20 cellular contexts compared by ENCODE assay signal in genomic region chr2:43445248-43445647, GRCh38.
A peak's percentile ranks its signal among the peaks of the same experiment; 100 is the strongest.
DNase-seq lines count a peak whose midpoint lies in the region; ATAC-seq and TF ChIP-seq lines count a peak whose summit lies in the region.
"Had no signal": no experiment of that assay in that cellular context is flagged by ENCODE, and none has a peak within 500 bp of the region (broad histone marks: within the 10 kb centered on the region; RNA-seq: fewer than 3 reads in every experiment).

No MANE protein-coding gene starts in this region.

- no peaks in the 10 kb centered on the region for H3K9me3 Mint-ChIP-seq in stimulated activated memory B cell treated with anti-CD40 and anti-IgM and Interleukin-4, amounts not matched to agents 10 μg/mL and 1 μg/mL and 100 μg/mL, for 72 hours

- H3K36me3 Mint-ChIP-seq in stimulated activated memory B cell treated with anti-CD40 and anti-IgM and Interleukin-4, amounts not matched to agents 10 μg/mL and 1 μg/mL and 100 μg/mL, for 72 hours: peaks cover 58% of the 10 kb centered on the region

- CTCF ChIA-PET in HEK293 (lab: Yijun Ruan, JAX): interaction anchor here (0.6 kb wide), 1 partner anchor 1907 kb away, joined by 3 read pairs; no protein-coding TSS in a partner anchor

- H3K27ac ChIP-seq in HEK293 (ENCODE audit: extremely low read depth, low read depth, low read length) (no peak overlapping the region), ectodermal cell (ENCODE audit: insufficient read depth, low read depth, low read length, poor library complexity, severe bottlenecking) (peak overlapping the region; percentile 27), skeletal muscle tissue (ENCODE audit: low read depth, low read length) (peak overlapping the region; percentile 66)
- H3K27ac ChIP-seq: body of pancreas, spleen, stomach had no signal

- H3K36me3 ChIP-seq in HEK293 (ENCODE audit: control insufficient read depth in 2 of 2, insufficient read depth in 1 of 2, low read length in 2 of 2): no peaks in the 10 kb centered on the region
- no peaks in the 10 kb centered on the region for H3K36me3 ChIP-seq in ectodermal cell (ENCODE audit: control insufficient read depth, insufficient read depth, low read length)
- no peaks in the 10 kb centered on the region for H3K36me3 ChIP-seq in skeletal muscle tissue (ENCODE audit: control insufficient read depth in 3 of 3, insufficient read depth in 3 of 3, low read length in 3 of 3)

- H3K27me3 Mint-ChIP-seq in stimulated activated memory B cell treated with anti-CD40 and anti-IgM and Interleukin-4, amounts not matched to agents 10 μg/mL and 1 μg/mL and 100 μg/mL, for 72 hours: no peaks in the 10 kb centered on the region
- H3K27me3 Mint-ChIP-seq: B cell had no signal

- H3K4me1 ChIP-seq in HEK293 (ENCODE audit: control insufficient read depth, insufficient read depth, low read length): peaks cover 4% of the 10 kb centered on the region; the same call in 1 of the 2 replicates
- peaks cover 3% of the 10 kb centered on the region for H3K4me1 ChIP-seq in ectodermal cell (ENCODE audit: control insufficient read depth, insufficient read depth, low read length)
- H3K4me1 ChIP-seq in skeletal muscle tissue (ENCODE audit: control insufficient read depth in 3 of 3, insufficient read depth in 3 of 3, low read length in 3 of 3): no peaks in the 10 kb centered on the region

- no peaks in the 10 kb centered on the region for H3K9me3 ChIP-seq in HEK293 (ENCODE audit: control insufficient read depth, insufficient read depth, low read depth, low read length)
- H3K9me3 ChIP-seq in ectodermal cell (ENCODE audit: control insufficient read depth, low read length): no peaks in the 10 kb centered on the region
- no peaks in the 10 kb centered on the region for H3K9me3 ChIP-seq in skeletal muscle tissue (ENCODE audit: control insufficient read depth in 3 of 3, low read length in 3 of 3)
- H3K9me3 ChIP-seq: body of pancreas, stomach had no signal

- peak; percentile 27 for DNase-seq in medulla oblongata (ENCODE audit: extremely low spot score)
- no peak for DNase-seq in activated CD8-positive, alpha-beta memory T cell treated with anti-CD3 and anti-CD28 coated beads for 24 hours
- no peak for DNase-seq in NOMO-1 treated with DMSO at 0.1 percent for 48 hours (lab: John Stamatoyannopoulos, UW; ENCODE audit: unreplicated experiment)
- DNase-seq in activated CD4-positive, CD25-positive, alpha-beta regulatory T cell treated with anti-CD3 and anti-CD28 coated beads, Interleukin-2, amount 50 U/mL, for 72 hours: no peak
- DNase-seq: activated CD8-positive, alpha-beta T cell treated with anti-CD3 and anti-CD28 coated beads, Interleukin-2, amount 10 ng/mL, durations not matched to agents 7 days and 5 days; activated effector memory CD4-positive, alpha-beta T cell treated with Interleukin-2 at 50 U/mL for 16 hours; body of pancreas; DMS79; NCI-H1048; NCI-H226; OCI-M1; spleen; stomach had no signal

- no peak overlapping the region for H3K4me3 Mint-ChIP-seq in stimulated activated memory B cell treated with anti-CD40 and anti-IgM and Interleukin-4, amounts not matched to agents 10 μg/mL and 1 μg/mL and 100 μg/mL, for 72 hours
- H3K4me3 Mint-ChIP-seq: activated CD8-positive, alpha-beta T cell treated with anti-CD3 and anti-CD28 coated beads, Interleukin-2, amount 10 ng/mL, durations not matched to agents 7 days and 5 days; B cell had no signal

- POLR2A ChIA-PET in HEK293 (lab: Yijun Ruan, JAX): no interaction called here

- H3K4me1 Mint-ChIP-seq in stimulated activated memory B cell treated with anti-CD40 and anti-IgM and Interleukin-4, amounts not matched to agents 10 μg/mL and 1 μg/mL and 100 μg/mL, for 72 hours: no peaks in the 10 kb centered on the region
- H3K4me1 Mint-ChIP-seq: B cell had no signal

- H3K27me3 ChIP-seq in ectodermal cell (ENCODE audit: control insufficient read depth, insufficient read depth, low read length, poor library complexity, severe bottlenecking) (no peaks in the 10 kb centered on the region), skeletal muscle tissue (ENCODE audit: control insufficient read depth in 3 of 3, insufficient read depth in 3 of 3, low read length in 3 of 3) (no peaks in the 10 kb centered on the region)
- H3K27me3 ChIP-seq: body of pancreas, spleen, stomach had no signal

- WGBS in ectodermal cell, 2 experiments: 16 to 28% methylated on average over 4 of the region's 4 CpGs

- H3K4me3 ChIP-seq in HEK293 (ENCODE audit: low read depth, low read length): no peak overlapping the region
- no peak overlapping the region for H3K4me3 ChIP-seq in ectodermal cell (ENCODE audit: insufficient read depth, low read depth, low read length)
- H3K4me3 ChIP-seq in skeletal muscle tissue (ENCODE audit: low read length in 3 of 3): no peak overlapping the region
- H3K4me3 ChIP-seq: body of pancreas, spleen, stomach had no signal

- no peak overlapping the region for H3K9ac ChIP-seq in skeletal muscle tissue (ENCODE audit: low read depth in 1 of 3, low read length in 3 of 3)

- no peak overlapping the region for H3K27ac Mint-ChIP-seq in stimulated activated memory B cell treated with anti-CD40 and anti-IgM and Interleukin-4, amounts not matched to agents 10 μg/mL and 1 μg/mL and 100 μg/mL, for 72 hours
- H3K27ac Mint-ChIP-seq: activated CD8-positive, alpha-beta T cell treated with anti-CD3 and anti-CD28 coated beads, Interleukin-2, amount 10 ng/mL, durations not matched to agents 7 days and 5 days; B cell had no signal

- TF ChIP-seq CTCF in HEK293 (tag by site-specific recombination; IDR thresholded peaks at IDR 0.05): no peak

- ATAC-seq in stimulated activated memory B cell treated with anti-CD40 and anti-IgM and Interleukin-4, amounts not matched to agents 10 μg/mL and 1 μg/mL and 100 μg/mL, for 72 hours: no peak
- ATAC-seq: activated CD8-positive, alpha-beta T cell treated with anti-CD3 and anti-CD28 coated beads, Interleukin-2, amount 10 ng/mL, durations not matched to agents 7 days and 5 days; body of pancreas; left lobe of liver; SK-N-SH treated with all-trans-retinoic acid at 6 μM for 48 hours had no signal

TF ChIP-seq in HEK293, 187 proteins besides CTCF, POLR2A, EP300 and RAD21:
- TF ChIP-seq ZNF148 (tag by site-specific recombination; IDR thresholded peaks at IDR 0.05; ENCODE audit: borderline replicate concordance) (no peak), TRIM28 (IDR thresholded peaks at IDR 0.05; ENCODE audit: borderline replicate concordance, low read length) (0 out of 2 replicates have a peak, but pooled peaks have one; percentile 46)
TF ChIP-seq in HEK293: peak in this region for 1.
